Comparison of ENCODE assay signal across 35 cellular contexts in genomic region chrX:101029665-101030064, GRCh38. TPM values are rescaled to one million over a fixed set of nuclear protein-coding genes. Genes with fewer than 3 reads are reported as not detected.
"Had no signal": no experiment of that assay in that cellular context is flagged by ENCODE, and none has a peak within 500 bp of the region (broad histone marks: within the 10 kb centered on the region; RNA-seq: fewer than 3 reads in every experiment).

No MANE protein-coding gene starts in this region.

- H3K79me2 ChIP-seq: hepatocyte had no signal

- H3K4me3 Mint-ChIP-seq: activated B cell treated with CpG ODN at 0.5 μM for 24 hours; activated CD8-positive, alpha-beta T cell treated with anti-CD3 and anti-CD28 coated beads for 36 hours; activated naive CD4-positive, alpha-beta T cell treated with anti-CD3 and anti-CD28 coated beads for 36 hours; activated naive CD4-positive, alpha-beta T cell treated with anti-CD3 and anti-CD28 coated beads, Interleukin-2, amount 50 U/mL, for 24 hours; activated naive CD8-positive, alpha-beta T cell treated with anti-CD3 and anti-CD28 coated beads for 36 hours; activated T-cell treated with anti-CD3 and anti-CD28 coated beads, Interleukin-2, amount 50 U/mL, for 4 hours; activated T-helper 1 cell treated with anti-CD3 and anti-CD28 coated beads, Interleukin-12 subunit alpha, Interleukin-12 subunit beta, Interleukin-2, Interleukin-4 antibody, amounts not matched to agents 30 ng/mL and 10 ng/mL and 1 ng/mL, durations not matched to agents 14 hours and 24 hours and 36 hours; brain; dendritic cell treated with granulocyte-macrophage colony-stimulating factor and Interleukin-4, amounts not matched to agents 40 ng/mL and 50 ng/mL, for 4 days; T-helper 17 cell; T-helper 2 cell treated with Interferon-gamma antibody and Interleukin-4, amounts not matched to agents 5 μg/mL and 100 μg/mL, for 36 hours had no signal

- H3K27me3 Mint-ChIP-seq: activated B cell treated with CpG ODN at 0.5 μM for 24 hours; activated CD8-positive, alpha-beta T cell treated with anti-CD3 and anti-CD28 coated beads for 36 hours; activated naive CD4-positive, alpha-beta T cell treated with anti-CD3 and anti-CD28 coated beads, Interleukin-2, amount 50 U/mL, for 24 hours; activated naive CD8-positive, alpha-beta T cell treated with anti-CD3 and anti-CD28 coated beads for 36 hours; brain; dendritic cell treated with granulocyte-macrophage colony-stimulating factor and Interleukin-4, amounts not matched to agents 40 ng/mL and 50 ng/mL, for 4 days; T-helper 17 cell had no signal

- H3K9me3 Mint-ChIP-seq: activated B cell treated with CpG ODN at 0.5 μM for 24 hours; activated CD8-positive, alpha-beta T cell treated with anti-CD3 and anti-CD28 coated beads for 36 hours; activated naive CD4-positive, alpha-beta T cell treated with anti-CD3 and anti-CD28 coated beads for 36 hours; activated naive CD4-positive, alpha-beta T cell treated with anti-CD3 and anti-CD28 coated beads, Interleukin-2, amount 50 U/mL, for 24 hours; activated naive CD8-positive, alpha-beta T cell treated with anti-CD3 and anti-CD28 coated beads for 36 hours; activated T-cell treated with anti-CD3 and anti-CD28 coated beads, Interleukin-2, amount 50 U/mL, for 4 hours; activated T-helper 1 cell treated with anti-CD3 and anti-CD28 coated beads, Interleukin-12 subunit alpha, Interleukin-12 subunit beta, Interleukin-2, Interleukin-4 antibody, amounts not matched to agents 30 ng/mL and 10 ng/mL and 1 ng/mL, durations not matched to agents 14 hours and 24 hours and 36 hours; activated T-helper 2 cell treated with anti-CD3 and anti-CD28 coated beads, Interferon-gamma antibody, Interleukin-2, Interleukin-4, amounts not matched to agents 10 μg/mL and 5 μg/mL and 100 μg/mL, durations not matched to agents 14 hours and 24 hours and 36 hours; dendritic cell treated with granulocyte-macrophage colony-stimulating factor and Interleukin-4, amounts not matched to agents 40 ng/mL and 50 ng/mL, for 4 days; T-helper 2 cell treated with Interferon-gamma antibody and Interleukin-4, amounts not matched to agents 5 μg/mL and 100 μg/mL, for 36 hours had no signal

- H3K27ac ChIP-seq: ascending aorta, breast epithelium, cardiac muscle cell, coronary artery, dorsolateral prefrontal cortex, esophagus muscularis mucosa, foreskin keratinocyte, gastrocnemius medialis, heart right ventricle, hepatocyte, WERI-Rb-1 had no signal

- DNase-seq: activated B cell treated with CpG ODN at 0.5 μM for 24 hours; activated CD4-positive, alpha-beta T cell treated with anti-CD3 and anti-CD28 coated beads for 48 hours; activated CD4-positive, alpha-beta T cell treated with anti-CD3 and anti-CD28 coated beads, Interleukin-2, amount 50 U/mL, for 1 hour; activated CD4-positive, alpha-beta T cell treated with anti-CD3 and anti-CD28 coated beads, Interleukin-2, amount 50 U/mL, for 48 hours; activated CD8-positive, alpha-beta memory T cell treated with anti-CD3 and anti-CD28 coated beads for 24 hours; activated CD8-positive, alpha-beta memory T cell treated with anti-CD3 and anti-CD28 coated beads, Interleukin-2, amount 50 U/mL, for 4 hours; activated CD8-positive, alpha-beta T cell treated with anti-CD3 and anti-CD28 coated beads for 36 hours; activated effector memory CD4-positive, alpha-beta T cell treated with anti-CD3 and anti-CD28 coated beads, Interleukin-2, amount 50 U/mL, for 16 hours; activated naive CD4-positive, alpha-beta T cell treated with anti-CD3 and anti-CD28 coated beads for 36 hours; activated naive CD8-positive, alpha-beta T cell treated with anti-CD3 and anti-CD28 coated beads for 36 hours; activated T-cell treated with anti-CD3 and anti-CD28 coated beads, Interleukin-2, amount 50 U/mL, for 4 hours; central memory CD4-positive, alpha-beta T cell; dorsolateral prefrontal cortex; effector memory CD4-positive, alpha-beta T cell; erythroblast; foreskin keratinocyte; gastrocnemius medialis; heart right ventricle; T-helper 1 cell; T-helper 17 cell; T1000; WERI-Rb-1 had no signal

- H3K4me1 ChIP-seq: ascending aorta, breast epithelium, esophagus muscularis mucosa, foreskin keratinocyte, gastrocnemius medialis, heart right ventricle had no signal

- H3K36me3 ChIP-seq: breast epithelium, cardiac muscle cell, gastrocnemius medialis, WERI-Rb-1 had no signal

- H3K27ac Mint-ChIP-seq: activated B cell treated with CpG ODN at 0.5 μM for 24 hours; activated naive CD4-positive, alpha-beta T cell treated with anti-CD3 and anti-CD28 coated beads for 36 hours; activated naive CD4-positive, alpha-beta T cell treated with anti-CD3 and anti-CD28 coated beads, Interleukin-2, amount 50 U/mL, for 24 hours; activated naive CD8-positive, alpha-beta T cell treated with anti-CD3 and anti-CD28 coated beads for 36 hours; activated T-helper 1 cell treated with anti-CD3 and anti-CD28 coated beads, Interleukin-12 subunit alpha, Interleukin-12 subunit beta, Interleukin-2, Interleukin-4 antibody, amounts not matched to agents 30 ng/mL and 10 ng/mL and 1 ng/mL, durations not matched to agents 14 hours and 24 hours and 36 hours; activated T-helper 2 cell treated with anti-CD3 and anti-CD28 coated beads, Interferon-gamma antibody, Interleukin-2, Interleukin-4, amounts not matched to agents 10 μg/mL and 5 μg/mL and 100 μg/mL, durations not matched to agents 14 hours and 24 hours and 36 hours; brain; dendritic cell treated with granulocyte-macrophage colony-stimulating factor and Interleukin-4, amounts not matched to agents 40 ng/mL and 50 ng/mL, for 4 days; T-helper 17 cell; T-helper 2 cell treated with Interferon-gamma antibody and Interleukin-4, amounts not matched to agents 5 μg/mL and 100 μg/mL, for 36 hours had no signal

- H2AFZ ChIP-seq: hepatocyte had no signal

- H3K4me2 ChIP-seq: hepatocyte had no signal

- H3K4me3 ChIP-seq: ascending aorta, breast epithelium, cardiac muscle cell, coronary artery, dorsolateral prefrontal cortex, esophagus muscularis mucosa, gastrocnemius medialis, heart right ventricle, hepatocyte had no signal

- ATAC-seq: activated CD4-positive, CD25-positive, alpha-beta regulatory T cell treated with anti-CD3 and anti-CD28 coated beads, Interleukin-2, amount 50 U/mL, for 24 hours; activated CD8-positive, alpha-beta T cell treated with anti-CD3 and anti-CD28 coated beads for 36 hours; activated T-cell treated with anti-CD3 and anti-CD28 coated beads, Interleukin-2, amount 50 U/mL, for 4 hours; foreskin keratinocyte; gastrocnemius medialis; heart right ventricle; T-helper 17 cell had no signal

- H3K4me1 Mint-ChIP-seq: activated B cell treated with CpG ODN at 0.5 μM for 24 hours, brain had no signal

- H3K9me3 ChIP-seq: ascending aorta, breast epithelium, esophagus muscularis mucosa, gastrocnemius medialis, heart right ventricle had no signal

- H3K27me3 ChIP-seq: ascending aorta, cardiac muscle cell, esophagus muscularis mucosa, foreskin keratinocyte, gastrocnemius medialis, heart right ventricle, hepatocyte had no signal

RNA-seq across cellular contexts. Expression of gene TMEM35A, which starts 49.0 kb away (rescaled TPM):
- total RNA-seq: activated B cell treated with CpG ODN at 0.5 μM for 24 hours; activated CD8-positive, alpha-beta T cell treated with anti-CD3 and anti-CD28 coated beads for 36 hours; activated naive CD4-positive, alpha-beta T cell treated with anti-CD3 and anti-CD28 coated beads for 36 hours; activated naive CD8-positive, alpha-beta T cell treated with anti-CD3 and anti-CD28 coated beads for 36 hours; activated T-cell treated with anti-CD3 and anti-CD28 coated beads, Interleukin-2, amount 50 U/mL, for 4 hours; activated T-helper 1 cell treated with anti-CD3 and anti-CD28 coated beads, Interleukin-12 subunit alpha, Interleukin-12 subunit beta, Interleukin-2, Interleukin-4 antibody, amounts not matched to agents 30 ng/mL and 10 ng/mL and 1 ng/mL, durations not matched to agents 14 hours and 24 hours and 36 hours; activated T-helper 2 cell treated with anti-CD3 and anti-CD28 coated beads, Interferon-gamma antibody, Interleukin-2, Interleukin-4, amounts not matched to agents 10 μg/mL and 5 μg/mL and 100 μg/mL, durations not matched to agents 14 hours and 24 hours and 36 hours; ascending aorta; T-helper 17 cell had no signal
